ENCODE assay signal across 14 cellular contexts in the genomic region with DNA sequence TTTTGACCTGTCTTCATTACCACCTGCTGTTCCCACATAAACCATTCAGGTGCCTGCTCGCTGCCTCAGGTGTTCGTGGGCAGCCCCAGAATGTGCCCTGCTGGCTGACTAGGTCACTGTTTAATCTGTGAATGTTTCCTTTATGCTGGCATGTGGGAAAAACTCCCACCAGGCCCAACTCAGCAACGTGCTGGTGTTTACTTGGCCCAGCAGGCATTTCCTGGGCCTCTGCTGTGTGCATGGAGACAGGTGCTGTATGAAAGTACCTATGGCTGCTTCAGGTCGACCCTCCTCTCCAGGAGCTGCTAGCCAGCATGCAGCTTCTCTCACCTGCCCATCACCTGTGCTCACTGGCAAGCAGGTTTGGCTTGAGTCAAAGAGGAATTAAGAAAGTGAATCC.
DNase-seq lines count a peak whose midpoint lies in the region; ATAC-seq and TF ChIP-seq lines count a peak whose summit lies in the region.
"Had no signal": no experiment of that assay in that cellular context is flagged by ENCODE, and none has a peak within 500 bp of the region (broad histone marks: within the 10 kb centered on the region; RNA-seq: fewer than 3 reads in every experiment).

No MANE protein-coding gene starts in this region.

- CTCF ChIA-PET in activated CD8-positive, alpha-beta memory T cell treated with anti-CD3 and anti-CD28 coated beads, Interleukin-2, amount 10 ng/mL, durations not matched to agents 7 days and 5 days (lab: Charles Lee) = interaction anchor here (2.4 kb wide), 1 partner anchor 8 kb away, joined by 9 read pairs; no protein-coding TSS in a partner anchor
- CTCF ChIA-PET in T-cell (lab: Charles Lee) = no interaction called here

- peak; percentile 18 for DNase-seq in activated CD8-positive, alpha-beta memory T cell treated with anti-CD3 and anti-CD28 coated beads, Interleukin-2, amount 10 ng/mL, durations not matched to agents 7 days and 5 days
- DNase-seq in activated CD8-positive, alpha-beta memory T cell treated with anti-CD3 and anti-CD28 coated beads, Interleukin-2, amount 50 U/mL, for 4 hours = no peak
- DNase-seq in NCI-H1417 (lab: John Stamatoyannopoulos, UW) = peak in 2 of 3 experiments; percentile 71 to 89
- peak; percentile 47 for DNase-seq in NCI-H510A treated with DMSO at 0.1 percent for 48 hours (lab: John Stamatoyannopoulos, UW)
- peak; percentile 62 for DNase-seq in osteocyte (ENCODE audit: extremely low spot score, unreplicated experiment)
- DNase-seq in T-cell = no peak
- DNase-seq: DND-41, GDM1, GM23248, MM.1S, SJCRH30 had no signal

- no peak for TF ChIP-seq CTCF in osteocyte (IDR thresholded peaks at IDR 0.05)

- H3K4me3 Mint-ChIP-seq in activated CD8-positive, alpha-beta memory T cell treated with anti-CD3 and anti-CD28 coated beads, Interleukin-2, amount 10 ng/mL, durations not matched to agents 7 days and 5 days = no peak overlapping the region
- H3K4me3 Mint-ChIP-seq in osteocyte (ENCODE audit: unreplicated experiment) (no peak overlapping the region), T-cell (no peak overlapping the region)
- H3K4me3 Mint-ChIP-seq: CD14-positive monocyte had no signal

- H3K27me3 Mint-ChIP-seq in activated CD8-positive, alpha-beta memory T cell treated with anti-CD3 and anti-CD28 coated beads, Interleukin-2, amount 10 ng/mL, durations not matched to agents 7 days and 5 days = peaks cover 13% of the 10 kb centered on the region
- H3K27me3 Mint-ChIP-seq in osteocyte (ENCODE audit: unreplicated experiment) = peaks cover 28% of the 10 kb centered on the region
- H3K27me3 Mint-ChIP-seq in T-cell = peaks cover 12 to 21% of the 10 kb centered on the region in 2 donors

- H3K9me3 Mint-ChIP-seq in activated CD8-positive, alpha-beta memory T cell treated with anti-CD3 and anti-CD28 coated beads, Interleukin-2, amount 10 ng/mL, durations not matched to agents 7 days and 5 days (ENCODE audit: low read depth) = no peaks in the 10 kb centered on the region
- H3K9me3 Mint-ChIP-seq in osteocyte (ENCODE audit: unreplicated experiment) (peaks cover 9% of the 10 kb centered on the region), T-cell (peaks cover 0 to 5% (median 0%) of the 10 kb centered on the region in 3 donors)

- no peak overlapping the region for H3K27ac Mint-ChIP-seq in activated CD8-positive, alpha-beta memory T cell treated with anti-CD3 and anti-CD28 coated beads, Interleukin-2, amount 10 ng/mL, durations not matched to agents 7 days and 5 days
- H3K27ac Mint-ChIP-seq in osteocyte (ENCODE audit: unreplicated experiment) (no peak overlapping the region), T-cell (no peak overlapping the region)
- H3K27ac Mint-ChIP-seq: CD14-positive monocyte had no signal

- POLR2A ChIA-PET in T-cell (lab: Charles Lee) = no interaction called here

- peaks cover 2% of the 10 kb centered on the region for H3K4me1 Mint-ChIP-seq in activated CD8-positive, alpha-beta memory T cell treated with anti-CD3 and anti-CD28 coated beads, Interleukin-2, amount 10 ng/mL, durations not matched to agents 7 days and 5 days
- H3K4me1 Mint-ChIP-seq in osteocyte (ENCODE audit: unreplicated experiment) (peaks cover 14% of the 10 kb centered on the region), T-cell (peaks cover 5 to 10% (median 6%) of the 10 kb centered on the region in 3 donors)
- H3K4me1 Mint-ChIP-seq: CD14-positive monocyte had no signal

- no peak for ATAC-seq in activated CD8-positive, alpha-beta memory T cell treated with anti-CD3 and anti-CD28 coated beads, Interleukin-2, amount 10 ng/mL, durations not matched to agents 7 days and 5 days
- no peak for ATAC-seq in HG03095 (IDR thresholded peaks at IDR 0.05; ENCODE audit: unreplicated experiment)
- no peak for ATAC-seq in HG03135 (IDR thresholded peaks at IDR 0.05; ENCODE audit: unreplicated experiment)
- ATAC-seq in T-cell (replicated peaks in 1 of 4) = no peak

- no peaks in the 10 kb centered on the region for H3K36me3 Mint-ChIP-seq in activated CD8-positive, alpha-beta memory T cell treated with anti-CD3 and anti-CD28 coated beads, Interleukin-2, amount 10 ng/mL, durations not matched to agents 7 days and 5 days
- no peaks in the 10 kb centered on the region for H3K36me3 Mint-ChIP-seq in osteocyte (ENCODE audit: unreplicated experiment)
- H3K36me3 Mint-ChIP-seq in T-cell = no peaks in the 10 kb centered on the region
- H3K36me3 Mint-ChIP-seq: CD14-positive monocyte had no signal

Comparison
In these comparisons a context has a peak if more than half of its experiments do, and no peak if none do; other contexts are left out.
1. DNase-seq: peak in activated CD8-positive, alpha-beta memory T cell treated with anti-CD3 and anti-CD28 coated beads, Interleukin-2, amount 10 ng/mL, durations not matched to agents 7 days and 5 days (single experiment), NCI-H1417 (2 of 3), NCI-H510A treated with DMSO at 0.1 percent for 48 hours (single experiment) and osteocyte (single experiment); none in activated CD8-positive, alpha-beta memory T cell treated with anti-CD3 and anti-CD28 coated beads, Interleukin-2, amount 50 U/mL, for 4 hours (single experiment) and T-cell (0 of 34).